8 cellular contexts compared by ENCODE assay signal in genomic region chr14:92105845-92106094, GRCh38. TPM values are rescaled to one million over a fixed set of nuclear protein-coding genes. Genes with fewer than 3 reads are reported as not detected.
DNase-seq lines count a peak whose midpoint lies in the region; ATAC-seq and TF ChIP-seq lines count a peak whose summit lies in the region.

No MANE protein-coding gene starts in this region.

- H3K4me3 ChIP-seq in fibroblast of the aortic adventitia (ENCODE audit: low read depth, low read length) (peak overlapping the region; percentile 76), neuron (ENCODE audit: low read length) (peak overlapping the region; percentile 76)

- ATAC-seq in GM19351 (IDR thresholded peaks at IDR 0.05; ENCODE audit: unreplicated experiment) = peak; percentile 6
- ATAC-seq in WTC11 = no peak

- no peaks in the 10 kb centered on the region for H3K27me3 Mint-ChIP-seq in WTC11 (ENCODE audit: low read depth)

- H3K27me3 ChIP-seq in neuron (ENCODE audit: insufficient read depth, low read length) = no peaks in the 10 kb centered on the region

- no peak for TF ChIP-seq CTCF in WTC11 (IDR thresholded peaks at IDR 0.05)
- TF ChIP-seq CTCF in fibroblast of the aortic adventitia (IDR thresholded peaks at IDR 0.05; ENCODE audit: insufficient read depth, low read length) = no peak

- no peaks in the 10 kb centered on the region for H3K9me3 ChIP-seq in neuron (ENCODE audit: low read length)

- DNase-seq in DMS114 treated with DMSO at 0.1 percent for 48 hours (lab: John Stamatoyannopoulos, UW; ENCODE audit: unreplicated experiment) (peak; percentile 36), HT-29 (ENCODE audit: low spot score) (peak; percentile 29), WTC11 (ENCODE audit: low spot score) (no peak), fibroblast of the aortic adventitia (ENCODE audit: low read depth) (no peak), retina (no peak), NCI-H1417 treated with DMSO at 0.1 percent for 48 hours (lab: John Stamatoyannopoulos, UW) (no peak)

- peak overlapping the region; percentile 98 for H3K27ac Mint-ChIP-seq in WTC11

- peaks cover 11% of the 10 kb centered on the region for H3K4me1 ChIP-seq in neuron (ENCODE audit: insufficient read depth, low read length)

- H3K36me3 ChIP-seq in neuron (ENCODE audit: insufficient read depth, low read length) = no peaks in the 10 kb centered on the region

- peak overlapping the region; percentile 100 for H3K4me3 Mint-ChIP-seq in WTC11

- no peaks in the 10 kb centered on the region for H3K9me3 Mint-ChIP-seq in WTC11

- CTCF ChIA-PET in WTC11 (lab: Charles Lee) = interaction anchor here (0.5 to 4.2 kb wide), 9 partner anchors 14 to 585 kb away, joined by 3 to 91 read pairs (median 4); partner anchors contain the start of genes CPSF2, NDUFB1 and SLC24A4

- POLR2A ChIA-PET in WTC11 (lab: Charles Lee) = interaction anchor here (1.9 to 4.0 kb wide), 2 partner anchors 16 to 66 kb away, joined by 12 to 30 read pairs; partner anchors contain the start of genes CPSF2, NDUFB1 and TRIP11

- peaks cover 37% of the 10 kb centered on the region for H3K4me1 Mint-ChIP-seq in WTC11

- H3K36me3 Mint-ChIP-seq in WTC11 = no peaks in the 10 kb centered on the region

- peak overlapping the region; percentile 46 for H2AFZ ChIP-seq in neuron (ENCODE audit: low read depth, low read length)

TF ChIP-seq in WTC11, 78 proteins besides CTCF, POLR2A, EP300 and RAD21:
- TF ChIP-seq ATF2 (CRISPR knock-in tag; IDR thresholded peaks at IDR 0.05; ENCODE audit: borderline replicate concordance, low read depth) (no peak), ZNF138 (CRISPR knock-in tag; conservative IDR thresholded peaks at IDR 0.05) (no peak)

RNA-seq across cellular contexts. Expression of gene ATXN3, which starts 0.6 kb away (rescaled TPM):
- 7.5 and 13.7 TPM in 2 replicates for total RNA-seq in HT-29 (2014; rRNA removed; shearing (Covaris generic))
- 33.1 to 37.1 TPM (median 33.1 TPM) in 3 replicates for total RNA-seq in WTC11 (2021)
- total RNA-seq in fibroblast of the aortic adventitia (ENCODE audit: low replicate concordance) = 30.2 and 53.1 TPM in 2 replicates

RNA-seq across cellular contexts. Expression of gene NDUFB1, which starts 15.7 kb away (rescaled TPM):
- 268 and 270 TPM in 2 replicates for total RNA-seq in HT-29 (2014; rRNA removed; shearing (Covaris generic))
- total RNA-seq in WTC11 (2021) (114 to 121 TPM (median 116 TPM) in 3 replicates), fibroblast of the aortic adventitia (ENCODE audit: low replicate concordance) (286 and 765 TPM in 2 replicates)

RNA-seq across cellular contexts. Expression of gene CPSF2, which starts 16.0 kb away (rescaled TPM):
- 11.9 and 23.1 TPM in 2 replicates for total RNA-seq in HT-29 (2014; rRNA removed; shearing (Covaris generic))
- 102 to 109 TPM (median 109 TPM) in 3 replicates for total RNA-seq in WTC11 (2021)
- total RNA-seq in fibroblast of the aortic adventitia (ENCODE audit: low replicate concordance) = 58.1 and 58.3 TPM in 2 replicates

Comparison
In these comparisons a context has a peak if more than half of its experiments do, and no peak if none do; other contexts are left out.
1. DNase-seq: peak in DMS114 treated with DMSO at 0.1 percent for 48 hours (single experiment) and HT-29 (single experiment); none in WTC11 (single experiment), fibroblast of the aortic adventitia (single experiment), retina (single experiment) and NCI-H1417 treated with DMSO at 0.1 percent for 48 hours (single experiment).